ENCODE assay signal across 8 cellular contexts in genomic region chr2:60831921-60832320, GRCh38.
"Had no signal": no experiment of that assay in that cellular context is flagged by ENCODE, and none has a peak within 500 bp of the region (broad histone marks: within the 10 kb centered on the region; RNA-seq: fewer than 3 reads in every experiment).

No MANE protein-coding gene starts in this region.

- DNase-seq: IMR-90, KBM-7, KG1 had no signal

- ATAC-seq: HepG2 had no signal

- H3K27ac ChIP-seq: HL-60, KMS-11 had no signal

- H3K36me3 Mint-ChIP-seq: IgD-negative memory B cell had no signal

- H3K9ac ChIP-seq: KMS-11 had no signal

- FAIRE-seq: HepG2, HTR-8/SVneo had no signal

- H3K4me2 ChIP-seq: KMS-11 had no signal

- H3K9me3 Mint-ChIP-seq: IgD-negative memory B cell had no signal

- H3K27me3 Mint-ChIP-seq: IgD-negative memory B cell had no signal
